ENCODE assay signal across 20 cellular contexts in genomic region chr9:91055845-91056244, GRCh38.
"Had no signal": no experiment of that assay in that cellular context is flagged by ENCODE, and none has a peak within 500 bp of the region (broad histone marks: within the 10 kb centered on the region; RNA-seq: fewer than 3 reads in every experiment).

No MANE protein-coding gene starts in this region.

- H3K4me3 Mint-ChIP-seq: activated naive CD4-positive, alpha-beta T cell treated with anti-CD3 and anti-CD28 coated beads, Interleukin-2, amount 50 U/mL, for 24 hours; memory B cell had no signal

- H3K27me3 ChIP-seq: body of pancreas, right atrium auricular region, stomach, vagina had no signal

- H3K27me3 Mint-ChIP-seq: memory B cell had no signal

- ATAC-seq: body of pancreas had no signal

- H3K27ac Mint-ChIP-seq: activated naive CD4-positive, alpha-beta T cell treated with anti-CD3 and anti-CD28 coated beads, Interleukin-2, amount 50 U/mL, for 24 hours; memory B cell had no signal

- H3K36me3 ChIP-seq: left ventricle myocardium inferior, prostate gland, right atrium auricular region, stomach, vagina, WERI-Rb-1 had no signal

- H3K4me1 ChIP-seq: prostate gland had no signal

- H3K9me3 ChIP-seq: body of pancreas, left ventricle myocardium inferior, prostate gland, right atrium auricular region, stomach, vagina had no signal

- H3K9me3 Mint-ChIP-seq: activated naive CD4-positive, alpha-beta T cell treated with anti-CD3 and anti-CD28 coated beads, Interleukin-2, amount 50 U/mL, for 24 hours; memory B cell had no signal

- H3K27ac ChIP-seq: body of pancreas, prostate gland, right atrium auricular region, stomach, vagina, WERI-Rb-1 had no signal

- H3K4me3 ChIP-seq: body of pancreas, left ventricle myocardium inferior, prostate gland, right atrium auricular region, stomach, vagina had no signal

- DNase-seq: activated CD4-positive, alpha-beta T cell treated with anti-CD3 and anti-CD28 coated beads for 1 hour; activated CD8-positive, alpha-beta memory T cell treated with anti-CD3 and anti-CD28 coated beads, Interleukin-2, amount 50 U/mL, for 48 hours; body of pancreas; central memory CD4-positive, alpha-beta T cell; left ventricle myocardium inferior; stimulated activated CD4-positive, alpha-beta T cell treated with anti-CD3 and anti-CD28 coated beads, Interleukin-12 subunit alpha, Interleukin-12 subunit beta, amount 100 ng/mL, for 4 hours; stimulated activated CD4-positive, alpha-beta T cell treated with anti-CD3 and anti-CD28 coated beads, Interleukin-1b, Interleukin-23, amount 100 ng/mL, for 48 hours; stomach; SW 1271; T-helper 2 cell; trophoblast cell; WERI-Rb-1 had no signal

- FAIRE-seq: colon, frontal cortex, keratinocyte had no signal

- H3K4me1 Mint-ChIP-seq: activated naive CD4-positive, alpha-beta T cell treated with anti-CD3 and anti-CD28 coated beads, Interleukin-2, amount 50 U/mL, for 24 hours had no signal

- H3K36me3 Mint-ChIP-seq: activated naive CD4-positive, alpha-beta T cell treated with anti-CD3 and anti-CD28 coated beads, Interleukin-2, amount 50 U/mL, for 24 hours; memory B cell had no signal
